In genomic region chr1:199551967-199552565, GRCh38 we compare ENCODE assay signal across 8 cellular contexts.
DNase-seq lines count a peak whose midpoint lies in the region; ATAC-seq, FAIRE-seq and TF ChIP-seq lines count a peak whose summit lies in the region.

No MANE protein-coding gene starts in this region.

- H3K4me3 ChIP-seq in cardiac muscle cell (no peak overlapping the region), PC-9 (no peak overlapping the region), choroid plexus epithelial cell (ENCODE audit: low read depth, low read length) (no peak overlapping the region)

- no peak for FAIRE-seq in GM19239 (lab: Jason Lieb, UNC)

- ATAC-seq in Right ventricle myocardium inferior, result no peak
- no peak for ATAC-seq in HG03439 (IDR thresholded peaks at IDR 0.05; ENCODE audit: unreplicated experiment)

- intact Hi-C loops in Right ventricle myocardium inferior (cut with DNase I) (loop anchor here (10.0 kb wide), 1 partner anchor 797 kb away; no protein-coding TSS in a partner anchor), PC-9 (cut with micrococcal nuclease; ENCODE audit: unreplicated experiment) (loop anchor here (1.0 to 5.0 kb wide), 4 partner anchors 130 to 795 kb away; no protein-coding TSS in a partner anchor)

- no peaks in the 10 kb centered on the region for H4K20me1 ChIP-seq in PC-9 (ENCODE audit: insufficient read depth)

- TF ChIP-seq CTCF in cardiac muscle cell (IDR thresholded peaks at IDR 0.05; ENCODE audit: low read depth, low read length) (peak; percentile 83), PC-9 (conservative IDR thresholded peaks at IDR 0.05) (peak; percentile 87), choroid plexus epithelial cell (conservative IDR thresholded peaks at IDR 0.05; ENCODE audit: low read depth, low read length) (peak; percentile 81)

- CTCF ChIA-PET in PC-9 (lab: Charles Lee), result interaction anchor here (0.6 kb wide), 1 partner anchor 628 kb away, joined by 3 read pairs; no protein-coding TSS in a partner anchor

- H3K27me3 ChIP-seq in cardiac muscle cell (no peaks in the 10 kb centered on the region), PC-9 (ENCODE audit: insufficient read depth, low read depth) (no peaks in the 10 kb centered on the region)

- no peak overlapping the region for H3K4me2 ChIP-seq in PC-9

- H3K36me3 ChIP-seq in cardiac muscle cell (no peaks in the 10 kb centered on the region), PC-9 (ENCODE audit: low read depth) (no peaks in the 10 kb centered on the region)

- H3K79me2 ChIP-seq in PC-9 (ENCODE audit: low read depth), result no peaks in the 10 kb centered on the region

- POLR2A ChIA-PET in PC-9 (lab: Charles Lee; ENCODE audit: unreplicated experiment), result no interaction called here

- no peaks in the 10 kb centered on the region for H3F3A ChIP-seq in PC-9 (ENCODE audit: insufficient read depth, low read depth)

- DNase-seq in cardiac muscle cell (ENCODE audit: low read depth in 1 of 2, low spot score in 1 of 2) (peak; percentile 76 to 83), Right ventricle myocardium inferior (ENCODE audit: missing footprints) (no peak), M059J (ENCODE audit: low read depth) (peak; percentile 77), PC-9 (peak; percentile 36 to 37), choroid plexus epithelial cell (ENCODE audit: low read depth) (peak; percentile 88), midbrain (lab: John Stamatoyannopoulos, UW) (peak; percentile 83), GM19239 (ENCODE audit: insufficient read length, low spot score) (no peak)

- H3K9me3 ChIP-seq in cardiac muscle cell (ENCODE audit: low read depth), result no peaks in the 10 kb centered on the region
- no peaks in the 10 kb centered on the region for H3K9me3 ChIP-seq in PC-9 (ENCODE audit: insufficient read depth, low read depth)

- H3K27ac ChIP-seq in cardiac muscle cell, result no peak overlapping the region
- H3K27ac ChIP-seq in PC-9, result no peak overlapping the region

- H3K4me1 ChIP-seq in cardiac muscle cell (ENCODE audit: low read depth) (no peaks in the 10 kb centered on the region), PC-9 (replicated peaks; ENCODE audit: insufficient read depth) (no peaks in the 10 kb centered on the region)

- no peaks in the 10 kb centered on the region for H3K9me2 ChIP-seq in PC-9 (ENCODE audit: insufficient read depth)

- no TSS peak for BruUV-seq in PC-9 (replicated peaks; lab: Mats Ljungman, UMichigan)

- no peak overlapping the region for H2AFZ ChIP-seq in PC-9

Comparison
In these comparisons a context has a peak if more than half of its experiments do, and no peak if none do; other contexts are left out.
1. DNase-seq: peak in cardiac muscle cell (2 of 2), M059J (single experiment), PC-9 (2 of 2), choroid plexus epithelial cell (single experiment) and midbrain (single experiment); none in Right ventricle myocardium inferior (single experiment) and GM19239 (single experiment).
2. Peak in every context shown above with its lines, with median percentiles within 50 percentile points of each other: CTCF ChIP-seq.